In the genomic region with DNA sequence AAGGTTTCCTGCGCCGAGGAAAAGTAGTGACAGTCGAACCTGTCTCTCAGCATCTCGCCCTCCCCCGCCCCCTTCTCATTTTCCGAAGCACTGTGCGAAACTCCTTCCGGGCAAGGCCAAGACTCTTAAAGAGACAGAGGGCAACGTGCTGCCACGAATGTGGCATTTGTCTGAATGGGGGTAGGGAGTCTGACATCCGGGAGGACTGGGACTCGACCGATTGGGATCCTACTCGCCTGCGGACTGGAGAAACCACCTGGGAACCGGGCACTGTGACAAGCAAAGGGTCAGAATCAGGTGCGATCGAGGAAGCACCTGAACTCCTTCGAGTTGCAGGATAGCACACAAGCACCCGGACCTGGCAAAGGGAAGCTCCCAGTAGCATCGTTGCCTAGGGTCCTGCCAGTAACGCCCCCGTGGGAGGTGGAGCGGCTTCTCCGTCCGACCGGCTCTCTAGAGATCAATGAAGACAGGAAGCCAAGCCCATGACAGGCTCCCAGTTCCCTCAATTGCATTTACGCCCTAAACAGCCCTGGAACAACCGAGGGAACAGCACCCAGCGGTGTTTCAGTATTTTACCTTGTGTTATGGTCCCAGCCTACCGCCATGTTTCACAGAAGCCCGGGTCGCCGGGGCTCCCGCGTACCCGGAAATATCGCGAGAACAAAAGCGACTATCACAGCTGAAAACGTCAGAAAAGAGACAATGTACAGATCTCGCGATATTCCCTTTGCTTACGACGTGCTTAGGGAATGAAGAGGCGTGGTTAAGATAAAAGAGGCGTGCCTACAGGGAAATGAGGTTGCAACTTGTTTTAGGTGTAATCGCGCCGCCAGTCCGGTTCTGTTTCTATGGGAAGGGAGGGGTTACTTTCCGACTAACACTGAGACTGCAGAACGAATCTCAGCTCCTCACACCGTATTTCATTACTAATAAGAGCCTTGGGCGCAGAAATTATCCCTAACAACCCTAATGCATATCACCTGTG, we compare ENCODE assay signal across 1 cellular context.
TF ChIP-seq lines count a peak whose summit lies in the region.

A gene with protein sequence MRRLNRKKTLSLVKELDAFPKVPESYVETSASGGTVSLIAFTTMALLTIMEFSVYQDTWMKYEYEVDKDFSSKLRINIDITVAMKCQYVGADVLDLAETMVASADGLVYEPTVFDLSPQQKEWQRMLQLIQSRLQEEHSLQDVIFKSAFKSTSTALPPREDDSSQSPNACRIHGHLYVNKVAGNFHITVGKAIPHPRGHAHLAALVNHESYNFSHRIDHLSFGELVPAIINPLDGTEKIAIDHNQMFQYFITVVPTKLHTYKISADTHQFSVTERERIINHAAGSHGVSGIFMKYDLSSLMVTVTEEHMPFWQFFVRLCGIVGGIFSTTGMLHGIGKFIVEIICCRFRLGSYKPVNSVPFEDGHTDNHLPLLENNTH (minus strand): TSS at position 637 of the 988 bp plus-strand sequence. CDS start 9,539 bp downstream, outside the sequence.

TF ChIP-seq in HepG2, 621 proteins besides CTCF, POLR2A, EP300 and RAD21 (continued from another document and continues in another):
- TF ChIP-seq, protein P1, sequence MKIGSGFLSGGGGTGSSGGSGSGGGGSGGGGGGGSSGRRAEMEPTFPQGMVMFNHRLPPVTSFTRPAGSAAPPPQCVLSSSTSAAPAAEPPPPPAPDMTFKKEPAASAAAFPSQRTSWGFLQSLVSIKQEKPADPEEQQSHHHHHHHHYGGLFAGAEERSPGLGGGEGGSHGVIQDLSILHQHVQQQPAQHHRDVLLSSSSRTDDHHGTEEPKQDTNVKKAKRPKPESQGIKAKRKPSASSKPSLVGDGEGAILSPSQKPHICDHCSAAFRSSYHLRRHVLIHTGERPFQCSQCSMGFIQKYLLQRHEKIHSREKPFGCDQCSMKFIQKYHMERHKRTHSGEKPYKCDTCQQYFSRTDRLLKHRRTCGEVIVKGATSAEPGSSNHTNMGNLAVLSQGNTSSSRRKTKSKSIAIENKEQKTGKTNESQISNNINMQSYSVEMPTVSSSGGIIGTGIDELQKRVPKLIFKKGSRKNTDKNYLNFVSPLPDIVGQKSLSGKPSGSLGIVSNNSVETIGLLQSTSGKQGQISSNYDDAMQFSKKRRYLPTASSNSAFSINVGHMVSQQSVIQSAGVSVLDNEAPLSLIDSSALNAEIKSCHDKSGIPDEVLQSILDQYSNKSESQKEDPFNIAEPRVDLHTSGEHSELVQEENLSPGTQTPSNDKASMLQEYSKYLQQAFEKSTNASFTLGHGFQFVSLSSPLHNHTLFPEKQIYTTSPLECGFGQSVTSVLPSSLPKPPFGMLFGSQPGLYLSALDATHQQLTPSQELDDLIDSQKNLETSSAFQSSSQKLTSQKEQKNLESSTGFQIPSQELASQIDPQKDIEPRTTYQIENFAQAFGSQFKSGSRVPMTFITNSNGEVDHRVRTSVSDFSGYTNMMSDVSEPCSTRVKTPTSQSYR (CRISPR knock-in tag; IDR thresholded peaks at IDR 0.05; ENCODE audit: borderline replicate concordance) = no peak
- TF ChIP-seq CBX5 (CRISPR knock-in tag; IDR thresholded peaks at IDR 0.05; ENCODE audit: borderline replicate concordance) = 0 out of 2 replicates have a peak, but pooled peaks have one; percentile 2
- TF ChIP-seq, protein P2, sequence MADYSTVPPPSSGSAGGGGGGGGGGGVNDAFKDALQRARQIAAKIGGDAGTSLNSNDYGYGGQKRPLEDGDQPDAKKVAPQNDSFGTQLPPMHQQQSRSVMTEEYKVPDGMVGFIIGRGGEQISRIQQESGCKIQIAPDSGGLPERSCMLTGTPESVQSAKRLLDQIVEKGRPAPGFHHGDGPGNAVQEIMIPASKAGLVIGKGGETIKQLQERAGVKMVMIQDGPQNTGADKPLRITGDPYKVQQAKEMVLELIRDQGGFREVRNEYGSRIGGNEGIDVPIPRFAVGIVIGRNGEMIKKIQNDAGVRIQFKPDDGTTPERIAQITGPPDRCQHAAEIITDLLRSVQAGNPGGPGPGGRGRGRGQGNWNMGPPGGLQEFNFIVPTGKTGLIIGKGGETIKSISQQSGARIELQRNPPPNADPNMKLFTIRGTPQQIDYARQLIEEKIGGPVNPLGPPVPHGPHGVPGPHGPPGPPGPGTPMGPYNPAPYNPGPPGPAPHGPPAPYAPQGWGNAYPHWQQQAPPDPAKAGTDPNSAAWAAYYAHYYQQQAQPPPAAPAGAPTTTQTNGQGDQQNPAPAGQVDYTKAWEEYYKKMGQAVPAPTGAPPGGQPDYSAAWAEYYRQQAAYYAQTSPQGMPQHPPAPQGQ (CRISPR knock-in tag; IDR thresholded peaks at IDR 0.05; ENCODE audit: borderline replicate concordance) = no peak
- TF ChIP-seq KDM5A (IDR thresholded peaks at IDR 0.05; ENCODE audit: borderline replicate concordance, low read length) = peak; percentile 94
- TF ChIP-seq, protein P3, sequence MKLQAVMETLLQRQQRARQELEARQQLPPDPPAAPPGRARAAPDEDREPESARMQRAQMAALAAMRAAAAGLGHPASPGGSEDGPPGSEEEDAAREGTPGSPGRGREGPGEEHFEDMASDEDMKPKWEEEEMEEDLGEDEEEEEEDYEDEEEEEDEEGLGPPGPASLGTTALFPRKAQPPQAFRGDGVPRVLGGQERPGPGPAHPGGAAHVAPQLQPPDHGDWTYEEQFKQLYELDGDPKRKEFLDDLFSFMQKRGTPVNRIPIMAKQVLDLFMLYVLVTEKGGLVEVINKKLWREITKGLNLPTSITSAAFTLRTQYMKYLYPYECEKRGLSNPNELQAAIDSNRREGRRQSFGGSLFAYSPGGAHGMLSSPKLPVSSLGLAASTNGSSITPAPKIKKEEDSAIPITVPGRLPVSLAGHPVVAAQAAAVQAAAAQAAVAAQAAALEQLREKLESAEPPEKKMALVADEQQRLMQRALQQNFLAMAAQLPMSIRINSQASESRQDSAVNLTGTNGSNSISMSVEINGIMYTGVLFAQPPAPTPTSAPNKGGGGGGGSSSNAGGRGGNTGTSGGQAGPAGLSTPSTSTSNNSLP (IDR thresholded peaks at IDR 0.05; ENCODE audit: low read depth, low read length) = no peak; the same call in 1 of the 2 replicates
- no peak for TF ChIP-seq PHB2 (IDR thresholded peaks at IDR 0.05; ENCODE audit: partially characterized antibody)
- no peak for TF ChIP-seq NONO (IDR thresholded peaks at IDR 0.05)
- TF ChIP-seq NONO (CRISPR knock-in tag; conservative IDR thresholded peaks at IDR 0.05) = no peak; the same call in 1 of the 2 replicates
- TF ChIP-seq ZFP90 (CRISPR knock-in tag; IDR thresholded peaks at IDR 0.05; ENCODE audit: borderline replicate concordance) = no peak
- TF ChIP-seq ZNF44 (CRISPR knock-in tag; IDR thresholded peaks at IDR 0.05) = peak; percentile 39; the same call in 1 of the 2 replicates
- no peak for TF ChIP-seq PAF1 (CRISPR knock-in tag; IDR thresholded peaks at IDR 0.05)
- no peak for TF ChIP-seq MTA1 (CRISPR knock-in tag; IDR thresholded peaks at IDR 0.05; ENCODE audit: borderline replicate concordance)
- 0 out of 2 replicates have a peak, but pooled peaks have one; percentile 39 for TF ChIP-seq ESRRA (CRISPR knock-in tag; IDR thresholded peaks at IDR 0.05; ENCODE audit: low read depth)
- no peak for TF ChIP-seq BCL6 (CRISPR knock-in tag; IDR thresholded peaks at IDR 0.05)
- no peak for TF ChIP-seq BRCA1 (CRISPR knock-in tag; IDR thresholded peaks at IDR 0.05)
- TF ChIP-seq NRL (CRISPR knock-in tag; IDR thresholded peaks at IDR 0.05; ENCODE audit: borderline replicate concordance) = 0 out of 2 replicates have a peak, but pooled peaks have one; percentile 23
- TF ChIP-seq, protein P4, sequence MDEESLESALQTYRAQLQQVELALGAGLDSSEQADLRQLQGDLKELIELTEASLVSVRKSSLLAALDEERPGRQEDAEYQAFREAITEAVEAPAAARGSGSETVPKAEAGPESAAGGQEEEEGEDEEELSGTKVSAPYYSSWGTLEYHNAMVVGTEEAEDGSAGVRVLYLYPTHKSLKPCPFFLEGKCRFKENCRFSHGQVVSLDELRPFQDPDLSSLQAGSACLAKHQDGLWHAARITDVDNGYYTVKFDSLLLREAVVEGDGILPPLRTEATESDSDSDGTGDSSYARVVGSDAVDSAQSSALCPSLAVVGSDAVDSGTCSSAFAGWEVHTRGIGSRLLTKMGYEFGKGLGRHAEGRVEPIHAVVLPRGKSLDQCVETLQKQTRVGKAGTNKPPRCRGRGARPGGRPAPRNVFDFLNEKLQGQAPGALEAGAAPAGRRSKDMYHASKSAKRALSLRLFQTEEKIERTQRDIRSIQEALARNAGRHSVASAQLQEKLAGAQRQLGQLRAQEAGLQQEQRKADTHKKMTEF (CRISPR knock-in tag; IDR thresholded peaks at IDR 0.05) = peak; percentile 39; the same call in 1 of the 2 replicates
- TF ChIP-seq ELF3 (CRISPR knock-in tag; IDR thresholded peaks at IDR 0.05) = peak; percentile 87
- TF ChIP-seq, protein P5, sequence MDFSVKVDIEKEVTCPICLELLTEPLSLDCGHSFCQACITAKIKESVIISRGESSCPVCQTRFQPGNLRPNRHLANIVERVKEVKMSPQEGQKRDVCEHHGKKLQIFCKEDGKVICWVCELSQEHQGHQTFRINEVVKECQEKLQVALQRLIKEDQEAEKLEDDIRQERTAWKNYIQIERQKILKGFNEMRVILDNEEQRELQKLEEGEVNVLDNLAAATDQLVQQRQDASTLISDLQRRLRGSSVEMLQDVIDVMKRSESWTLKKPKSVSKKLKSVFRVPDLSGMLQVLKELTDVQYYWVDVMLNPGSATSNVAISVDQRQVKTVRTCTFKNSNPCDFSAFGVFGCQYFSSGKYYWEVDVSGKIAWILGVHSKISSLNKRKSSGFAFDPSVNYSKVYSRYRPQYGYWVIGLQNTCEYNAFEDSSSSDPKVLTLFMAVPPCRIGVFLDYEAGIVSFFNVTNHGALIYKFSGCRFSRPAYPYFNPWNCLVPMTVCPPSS (IDR thresholded peaks at IDR 0.05) = no peak
- TF ChIP-seq ZNF674 (CRISPR knock-in tag; IDR thresholded peaks at IDR 0.05; ENCODE audit: low read depth) = no peak
- peak; percentile 42; the same call in 1 of the 2 replicates for TF ChIP-seq GFI1 (CRISPR knock-in tag; IDR thresholded peaks at IDR 0.05; ENCODE audit: borderline replicate concordance)
- no peak for TF ChIP-seq ZNF30 (CRISPR knock-in tag; IDR thresholded peaks at IDR 0.05)
- peak; percentile 72 for TF ChIP-seq PHF8 (CRISPR knock-in tag; IDR thresholded peaks at IDR 0.05)
- TF ChIP-seq MAFG (CRISPR knock-in tag; IDR thresholded peaks at IDR 0.05) = no peak
- peak; percentile 40; the same call in 1 of the 2 replicates for TF ChIP-seq ZFX (CRISPR knock-in tag; IDR thresholded peaks at IDR 0.05; ENCODE audit: low read depth)
- TF ChIP-seq ZNF607 (CRISPR knock-in tag; IDR thresholded peaks at IDR 0.05; ENCODE audit: borderline replicate concordance) = no peak
- 0 out of 2 replicates have a peak, but pooled peaks have one; percentile 49 for TF ChIP-seq ZNF670 (CRISPR knock-in tag; IDR thresholded peaks at IDR 0.05; ENCODE audit: borderline replicate concordance)
- no peak for TF ChIP-seq ZNF547 (CRISPR knock-in tag; IDR thresholded peaks at IDR 0.05)
- TF ChIP-seq KLF6 (CRISPR knock-in tag; IDR thresholded peaks at IDR 0.05) = 0 out of 2 replicates have a peak, but pooled peaks have one; percentile 43
- TF ChIP-seq, protein P6, sequence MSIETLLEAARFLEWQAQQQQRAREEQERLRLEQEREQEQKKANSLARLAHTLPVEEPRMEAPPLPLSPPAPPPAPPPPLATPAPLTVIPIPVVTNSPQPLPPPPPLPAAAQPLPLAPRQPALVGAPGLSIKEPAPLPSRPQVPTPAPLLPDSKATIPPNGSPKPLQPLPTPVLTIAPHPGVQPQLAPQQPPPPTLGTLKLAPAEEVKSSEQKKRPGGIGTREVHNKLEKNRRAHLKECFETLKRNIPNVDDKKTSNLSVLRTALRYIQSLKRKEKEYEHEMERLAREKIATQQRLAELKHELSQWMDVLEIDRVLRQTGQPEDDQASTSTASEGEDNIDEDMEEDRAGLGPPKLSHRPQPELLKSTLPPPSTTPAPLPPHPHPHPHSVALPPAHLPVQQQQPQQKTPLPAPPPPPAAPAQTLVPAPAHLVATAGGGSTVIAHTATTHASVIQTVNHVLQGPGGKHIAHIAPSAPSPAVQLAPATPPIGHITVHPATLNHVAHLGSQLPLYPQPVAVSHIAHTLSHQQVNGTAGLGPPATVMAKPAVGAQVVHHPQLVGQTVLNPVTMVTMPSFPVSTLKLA (IDR thresholded peaks at IDR 0.05) = no peak
- TF ChIP-seq TBL1XR1 (IDR thresholded peaks at IDR 0.05; ENCODE audit: borderline replicate concordance, low read length, partially characterized antibody) = no peak
- TF ChIP-seq ZNF460 (CRISPR knock-in tag; IDR thresholded peaks at IDR 0.05; ENCODE audit: borderline replicate concordance) = no peak
- TF ChIP-seq SRF (IDR thresholded peaks at IDR 0.05; ENCODE audit: low read depth, low read length) = no peak
- peak; percentile 65; the same call in 1 of the 2 replicates for TF ChIP-seq SAP130 (CRISPR knock-in tag; IDR thresholded peaks at IDR 0.05; ENCODE audit: low read depth)
- TF ChIP-seq KAT8 (CRISPR knock-in tag; IDR thresholded peaks at IDR 0.05) = peak; percentile 94
- TF ChIP-seq, protein P7, sequence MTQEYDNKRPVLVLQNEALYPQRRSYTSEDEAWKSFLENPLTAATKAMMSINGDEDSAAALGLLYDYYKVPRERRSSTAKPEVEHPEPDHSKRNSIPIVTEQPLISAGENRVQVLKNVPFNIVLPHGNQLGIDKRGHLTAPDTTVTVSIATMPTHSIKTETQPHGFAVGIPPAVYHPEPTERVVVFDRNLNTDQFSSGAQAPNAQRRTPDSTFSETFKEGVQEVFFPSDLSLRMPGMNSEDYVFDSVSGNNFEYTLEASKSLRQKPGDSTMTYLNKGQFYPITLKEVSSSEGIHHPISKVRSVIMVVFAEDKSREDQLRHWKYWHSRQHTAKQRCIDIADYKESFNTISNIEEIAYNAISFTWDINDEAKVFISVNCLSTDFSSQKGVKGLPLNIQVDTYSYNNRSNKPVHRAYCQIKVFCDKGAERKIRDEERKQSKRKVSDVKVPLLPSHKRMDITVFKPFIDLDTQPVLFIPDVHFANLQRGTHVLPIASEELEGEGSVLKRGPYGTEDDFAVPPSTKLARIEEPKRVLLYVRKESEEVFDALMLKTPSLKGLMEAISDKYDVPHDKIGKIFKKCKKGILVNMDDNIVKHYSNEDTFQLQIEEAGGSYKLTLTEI (CRISPR knock-in tag; conservative IDR thresholded peaks at IDR 0.05) = no peak
- TF ChIP-seq TOE1 (CRISPR knock-in tag; IDR thresholded peaks at IDR 0.05) = 0 out of 2 replicates have a peak, but pooled peaks have one; percentile 44
- 0 out of 2 replicates have a peak, but pooled peaks have one; percentile 29 for TF ChIP-seq HDAC2 (CRISPR knock-in tag; IDR thresholded peaks at IDR 0.05)
- no peak for TF ChIP-seq CAMTA2 (CRISPR knock-in tag; IDR thresholded peaks at IDR 0.05; ENCODE audit: borderline replicate concordance)
- no peak for TF ChIP-seq SNAPC2 (CRISPR knock-in tag; IDR thresholded peaks at IDR 0.05)
- TF ChIP-seq, protein P8, sequence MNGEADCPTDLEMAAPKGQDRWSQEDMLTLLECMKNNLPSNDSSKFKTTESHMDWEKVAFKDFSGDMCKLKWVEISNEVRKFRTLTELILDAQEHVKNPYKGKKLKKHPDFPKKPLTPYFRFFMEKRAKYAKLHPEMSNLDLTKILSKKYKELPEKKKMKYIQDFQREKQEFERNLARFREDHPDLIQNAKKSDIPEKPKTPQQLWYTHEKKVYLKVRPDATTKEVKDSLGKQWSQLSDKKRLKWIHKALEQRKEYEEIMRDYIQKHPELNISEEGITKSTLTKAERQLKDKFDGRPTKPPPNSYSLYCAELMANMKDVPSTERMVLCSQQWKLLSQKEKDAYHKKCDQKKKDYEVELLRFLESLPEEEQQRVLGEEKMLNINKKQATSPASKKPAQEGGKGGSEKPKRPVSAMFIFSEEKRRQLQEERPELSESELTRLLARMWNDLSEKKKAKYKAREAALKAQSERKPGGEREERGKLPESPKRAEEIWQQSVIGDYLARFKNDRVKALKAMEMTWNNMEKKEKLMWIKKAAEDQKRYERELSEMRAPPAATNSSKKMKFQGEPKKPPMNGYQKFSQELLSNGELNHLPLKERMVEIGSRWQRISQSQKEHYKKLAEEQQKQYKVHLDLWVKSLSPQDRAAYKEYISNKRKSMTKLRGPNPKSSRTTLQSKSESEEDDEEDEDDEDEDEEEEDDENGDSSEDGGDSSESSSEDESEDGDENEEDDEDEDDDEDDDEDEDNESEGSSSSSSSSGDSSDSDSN (CRISPR knock-in tag; IDR thresholded peaks at IDR 0.05) = 0 out of 2 replicates have a peak, but pooled peaks have one; percentile 27
- TF ChIP-seq ZBTB7B (CRISPR knock-in tag; IDR thresholded peaks at IDR 0.05) = no peak
